Comparison of ENCODE assay signal across 8 cellular contexts in the genomic region with DNA sequence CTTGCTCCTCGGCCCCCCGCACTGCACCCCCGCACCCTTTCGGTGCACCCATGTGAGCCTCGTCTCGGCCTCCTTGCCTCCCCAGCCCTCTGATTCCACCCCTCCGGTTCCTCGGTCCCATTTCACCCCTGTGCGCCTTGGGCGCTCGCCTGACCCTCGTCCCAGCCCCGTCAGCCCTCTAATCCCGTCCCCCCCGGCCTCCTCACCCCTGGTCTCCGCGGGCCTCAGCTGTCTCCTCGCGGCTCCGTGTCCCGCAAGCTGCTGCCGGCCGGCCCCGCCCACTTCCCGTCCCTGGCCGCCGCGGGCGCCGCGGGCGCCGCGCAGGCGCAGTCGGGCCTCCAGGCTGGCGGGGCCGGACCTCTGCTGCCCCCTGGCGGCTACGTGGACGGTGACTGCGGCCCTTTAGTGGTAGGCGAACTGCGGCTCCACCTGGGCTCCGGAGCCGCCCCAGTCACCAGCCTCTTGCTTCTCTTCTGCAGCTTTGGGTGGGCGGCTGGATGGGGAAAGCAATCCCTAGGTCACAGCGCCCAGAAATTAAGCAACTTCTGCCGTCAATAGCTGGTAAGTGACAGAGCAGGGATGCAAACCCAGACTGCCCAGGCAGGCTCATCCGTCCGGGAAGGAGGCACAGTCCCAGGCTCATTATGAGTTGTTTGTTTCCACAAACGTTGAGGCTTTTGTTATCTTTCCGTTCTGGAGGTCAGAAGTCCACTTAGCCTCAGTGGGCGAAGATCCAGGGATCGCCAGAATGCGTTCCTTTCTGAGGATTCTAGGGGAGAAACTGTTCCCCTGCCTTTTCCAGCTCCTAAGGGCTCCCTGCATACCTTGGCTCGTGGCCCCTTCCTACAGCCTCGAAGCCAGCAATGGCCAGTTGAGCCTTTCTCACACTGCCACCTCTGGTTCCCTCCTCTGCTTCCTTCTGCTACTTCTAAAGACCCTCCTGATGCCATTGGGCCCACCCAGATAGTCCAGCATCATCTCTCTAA. TPM values are rescaled to one million over a fixed set of nuclear protein-coding genes. Genes with fewer than 3 reads are reported as not detected.
DNase-seq lines count a peak whose midpoint lies in the region; ATAC-seq, FAIRE-seq and TF ChIP-seq lines count a peak whose summit lies in the region.

A gene with protein sequence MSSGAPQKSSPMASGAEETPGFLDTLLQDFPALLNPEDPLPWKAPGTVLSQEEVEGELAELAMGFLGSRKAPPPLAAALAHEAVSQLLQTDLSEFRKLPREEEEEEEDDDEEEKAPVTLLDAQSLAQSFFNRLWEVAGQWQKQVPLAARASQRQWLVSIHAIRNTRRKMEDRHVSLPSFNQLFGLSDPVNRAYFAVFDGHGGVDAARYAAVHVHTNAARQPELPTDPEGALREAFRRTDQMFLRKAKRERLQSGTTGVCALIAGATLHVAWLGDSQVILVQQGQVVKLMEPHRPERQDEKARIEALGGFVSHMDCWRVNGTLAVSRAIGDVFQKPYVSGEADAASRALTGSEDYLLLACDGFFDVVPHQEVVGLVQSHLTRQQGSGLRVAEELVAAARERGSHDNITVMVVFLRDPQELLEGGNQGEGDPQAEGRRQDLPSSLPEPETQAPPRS (minus strand): TSS at position 263 of the 986 bp plus-strand sequence. CDS start 6,800 bp downstream, outside the sequence.

- H3K9ac ChIP-seq in OCI-LY1 (ENCODE audit: low read length) (peak within 1 kb of the TSS; percentile 74), endothelial cell of umbilical vein (replicated peaks; ENCODE audit: extremely low read depth, insufficient read depth, low read length) (peak within 1 kb of the TSS; percentile 62)

- H3K9me2 ChIP-seq in OCI-LY1 (ENCODE audit: low read depth, low read length): no peaks in the 10 kb centered on the region

- peak; percentile 59 for ATAC-seq in GM18907 (IDR thresholded peaks at IDR 0.05; ENCODE audit: unreplicated experiment)
- ATAC-seq in HG03571 (IDR thresholded peaks at IDR 0.05; ENCODE audit: unreplicated experiment): peak; percentile 62

- H3K4me2 ChIP-seq in OCI-LY1 (ENCODE audit: low read length): peak within 1 kb of the TSS; percentile 68
- H3K4me2 ChIP-seq in endothelial cell of umbilical vein (ENCODE audit: insufficient read depth, low read length): peak within 1 kb of the TSS; percentile 91

- no peaks in the 10 kb centered on the region; the same call in 1 of the 2 replicates for H3K36me3 ChIP-seq in OCI-LY1 (ENCODE audit: insufficient read depth, low read length)
- peaks cover 0 to under 1% of the 10 kb centered on the region in 2 experiments for H3K36me3 ChIP-seq in endothelial cell of umbilical vein (ENCODE audit: control insufficient read depth in 2 of 2, extremely low read depth in 1 of 2, insufficient read depth in 2 of 2, low read length in 2 of 2)

- H3K79me2 ChIP-seq in OCI-LY1 (ENCODE audit: insufficient read depth, low read length): no peaks in the 10 kb centered on the region
- peaks cover 43% of the 10 kb centered on the region for H3K79me2 ChIP-seq in endothelial cell of umbilical vein (ENCODE audit: control insufficient read depth, insufficient read depth, low read length)

- TF ChIP-seq CTCF in OCI-LY1 (IDR thresholded peaks at IDR 0.05; ENCODE audit: low read length) (peak; percentile 66), endothelial cell of umbilical vein (IDR thresholded peaks at IDR 0.05; ENCODE audit: extremely low read depth in 1 of 2, insufficient read depth in 1 of 2, low read depth in 1 of 2, low read length in 2 of 2) (peak; percentile 86 to 93)

- H3K9me3 ChIP-seq in OCI-LY1 (ENCODE audit: low read length) (no peaks in the 10 kb centered on the region), endothelial cell of umbilical vein (replicated peaks; ENCODE audit: control insufficient read depth, insufficient read depth, low read length) (no peaks in the 10 kb centered on the region)

- H2AFZ ChIP-seq in OCI-LY1 (ENCODE audit: low read length) (no peak within 1 kb of the TSS), endothelial cell of umbilical vein (ENCODE audit: low read depth, low read length) (peak within 1 kb of the TSS; percentile 84)

- CTCF ChIA-PET in endothelial cell of umbilical vein (lab: Charles Lee): interaction anchor here (0.6 to 8.4 kb wide), 18 partner anchors 8 to 311 kb away, joined by 3 to 292 read pairs (median 5); a partner anchor contains a TSS

- BruUV-seq in endothelial cell of umbilical vein (replicated peaks; lab: Mats Ljungman, UMichigan): no TSS peak

- H3K4me3 ChIP-seq in OCI-LY1 (ENCODE audit: low read depth, low read length, poor library complexity, severe bottlenecking) (peak within 1 kb of the TSS; percentile 74), endothelial cell of umbilical vein (replicated peaks in 1 of 3; ENCODE audit: insufficient read depth in 1 of 3, low read depth in 1 of 3, low read length in 3 of 3) (peak within 1 kb of the TSS; percentile 70 to 93 (median 89))

- peaks cover 9% of the 10 kb centered on the region for H3K4me1 ChIP-seq in OCI-LY1 (ENCODE audit: insufficient read depth, low read length, severe bottlenecking)
- H3K4me1 ChIP-seq in endothelial cell of umbilical vein (ENCODE audit: control insufficient read depth, extremely low read depth, insufficient read depth, low read length): peaks cover 40% of the 10 kb centered on the region

- intact Hi-C loops in endothelial cell of umbilical vein (cut with micrococcal nuclease): loop anchor here (2.0 kb wide), 2 partner anchors 14 to 240 kb away; no protein-coding TSS in a partner anchor

- peak; percentile 89 for TF ChIP-seq POLR2A in endothelial cell of umbilical vein (IDR thresholded peaks at IDR 0.05; ENCODE audit: low read depth, low read length)

- DNase-seq in AG08396 (ENCODE audit: low spot score) (peak; percentile 98), endothelial cell of umbilical vein (ENCODE audit: low read depth, low spot score) (peak; percentile 81), middle frontal gyrus (ENCODE audit: extremely low spot score, low spot score) (peak; percentile 60)
- DNase-seq in activated CD8-positive, alpha-beta memory T cell treated with anti-CD3 and anti-CD28 coated beads, Interleukin-2, amount 50 U/mL, for 48 hours: peak; percentile 99
- peak; percentile 75 to 84 for DNase-seq in stimulated activated CD8-positive, alpha-beta memory T cell treated with anti-CD3 and anti-CD28 coated beads, Interleukin-15, amount 100 ng/mL, for 48 hours (ENCODE audit: low read depth in 2 of 2)

- H4K20me1 ChIP-seq in OCI-LY1 (ENCODE audit: insufficient read depth, low read length) (no peaks in the 10 kb centered on the region), endothelial cell of umbilical vein (replicated peaks; ENCODE audit: control insufficient read depth, extremely low read depth, insufficient read depth, low read length) (no peaks in the 10 kb centered on the region)

- FAIRE-seq in endothelial cell of umbilical vein (lab: Jason Lieb, UNC): peak; percentile 73

- H3F3A ChIP-seq in OCI-LY1 (ENCODE audit: insufficient read depth, low read length): no peaks in the 10 kb centered on the region

- H3K9me1 ChIP-seq in endothelial cell of umbilical vein (replicated peaks; ENCODE audit: control insufficient read depth, extremely low read depth, insufficient read depth, low read length): no peaks in the 10 kb centered on the region

- POLR2A ChIA-PET in endothelial cell of umbilical vein (lab: Charles Lee): interaction anchor here (1.0 kb wide), 1 partner anchor 9 kb away, joined by 3 read pairs; no protein-coding TSS in a partner anchor

- dilution Hi-C loops in endothelial cell of umbilical vein (cut with MboI; ENCODE audit: extremely low pct_ligation_motif_present, low sequenced_read_pairs): no loop called here

- H3K27ac ChIP-seq in OCI-LY1 (ENCODE audit: low read depth, low read length, poor library complexity, severe bottlenecking) (no peak within 1 kb of the TSS), endothelial cell of umbilical vein (ENCODE audit: insufficient read depth, low read depth, low read length) (peak within 1 kb of the TSS; percentile 73)

- no peaks in the 10 kb centered on the region for H3K27me3 ChIP-seq in OCI-LY1 (ENCODE audit: insufficient read depth, low read length)
- H3K27me3 ChIP-seq in endothelial cell of umbilical vein (ENCODE audit: control insufficient read depth in 2 of 2, insufficient read depth in 2 of 2, low read length in 2 of 2): no peaks in the 10 kb centered on the region

TF ChIP-seq in endothelial cell of umbilical vein, 7 proteins besides CTCF, POLR2A, EP300 and RAD21:
- TF ChIP-seq JUN (IDR thresholded peaks at IDR 0.05; ENCODE audit: borderline replicate concordance, insufficient read depth, insufficient read length, low read depth): no peak
- TF ChIP-seq, protein P1, sequence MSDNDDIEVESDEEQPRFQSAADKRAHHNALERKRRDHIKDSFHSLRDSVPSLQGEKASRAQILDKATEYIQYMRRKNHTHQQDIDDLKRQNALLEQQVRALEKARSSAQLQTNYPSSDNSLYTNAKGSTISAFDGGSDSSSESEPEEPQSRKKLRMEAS (IDR thresholded peaks at IDR 0.05; ENCODE audit: insufficient read depth, insufficient read length): no peak
- no peak for TF ChIP-seq FOS (IDR thresholded peaks at IDR 0.05; ENCODE audit: borderline replicate concordance, insufficient read depth, low read length)
- peak; percentile 93 for TF ChIP-seq POLR2AphosphoS5 (IDR thresholded peaks at IDR 0.05; ENCODE audit: insufficient read depth, low read depth, low read length)
- no peak for TF ChIP-seq EZH2 (IDR thresholded peaks at IDR 0.05; ENCODE audit: borderline replicate concordance, low read depth, low read length, severe bottlenecking)

RNA-seq across cellular contexts. Expression of the gene that starts here (rescaled TPM):
- total RNA-seq in endothelial cell of umbilical vein: 171 and 178 TPM in 2 replicates
- 107 and 110 TPM in 2 replicates for polyA plus RNA-seq in endothelial cell of umbilical vein
- polyA plus RNA-seq in endothelial cell of umbilical vein (2011; cell fraction: cytosol; rRNA removed): 74.3 and 89.5 TPM in 2 replicates
- polyA plus RNA-seq in endothelial cell of umbilical vein (2011; cell fraction: nucleus; rRNA removed): 164 and 168 TPM in 2 replicates
- polyA plus RNA-seq in endothelial cell of umbilical vein (2012): 64.8 and 74.8 TPM in 2 replicates
- 76.9 and 83.9 TPM in 2 replicates for polyA minus RNA-seq in endothelial cell of umbilical vein
- 6.8 TPM for polyA minus RNA-seq in endothelial cell of umbilical vein (2011; cell fraction: cytosol; rRNA and poly(A)+ RNA removed)
- 36.8 and 45.7 TPM in 2 replicates for polyA minus RNA-seq in endothelial cell of umbilical vein (2011; cell fraction: nucleus; rRNA and poly(A)+ RNA removed)
